In the genomic region with DNA sequence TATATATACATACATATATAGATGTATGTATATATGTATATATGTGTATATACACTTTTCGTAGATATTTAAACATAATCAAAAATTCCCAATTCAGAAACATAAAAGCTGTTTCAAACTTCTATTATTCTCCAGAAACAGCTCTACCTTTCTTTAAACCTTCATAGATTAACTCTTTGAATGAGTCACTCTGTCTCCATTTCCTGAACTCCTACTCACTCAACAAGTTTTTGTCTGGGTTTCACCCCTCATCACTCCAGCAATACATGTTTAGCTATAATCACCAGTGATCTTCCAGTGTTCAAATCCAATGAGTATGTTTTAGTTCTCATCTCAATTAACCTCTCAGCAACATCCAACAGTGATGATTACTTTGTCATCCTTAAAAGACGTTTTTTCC, we compare ENCODE assay signal across 1 cellular context.
TF ChIP-seq lines count a peak whose summit lies in the region.

No MANE protein-coding gene starts in this region.

TF ChIP-seq in SK-N-SH, 30 proteins besides CTCF, POLR2A, EP300 and RAD21 (continued from another document):
- TF ChIP-seq FOSL2 (IDR thresholded peaks at IDR 0.05; ENCODE audit: borderline replicate concordance, low read depth): peak; percentile 39; the same call in 1 of the 2 replicates
- peak; percentile 39 for TF ChIP-seq JUND (IDR thresholded peaks at IDR 0.05)
- TF ChIP-seq TCF12 (IDR thresholded peaks at IDR 0.05): no peak
- TF ChIP-seq USF1 (IDR thresholded peaks at IDR 0.05; ENCODE audit: borderline replicate concordance, low read depth): no peak
- TF ChIP-seq RFX5 (IDR thresholded peaks at IDR 0.05; ENCODE audit: low read length): no peak
TF ChIP-seq in SK-N-SH: peak in this region for 3.
